In the genomic region with DNA sequence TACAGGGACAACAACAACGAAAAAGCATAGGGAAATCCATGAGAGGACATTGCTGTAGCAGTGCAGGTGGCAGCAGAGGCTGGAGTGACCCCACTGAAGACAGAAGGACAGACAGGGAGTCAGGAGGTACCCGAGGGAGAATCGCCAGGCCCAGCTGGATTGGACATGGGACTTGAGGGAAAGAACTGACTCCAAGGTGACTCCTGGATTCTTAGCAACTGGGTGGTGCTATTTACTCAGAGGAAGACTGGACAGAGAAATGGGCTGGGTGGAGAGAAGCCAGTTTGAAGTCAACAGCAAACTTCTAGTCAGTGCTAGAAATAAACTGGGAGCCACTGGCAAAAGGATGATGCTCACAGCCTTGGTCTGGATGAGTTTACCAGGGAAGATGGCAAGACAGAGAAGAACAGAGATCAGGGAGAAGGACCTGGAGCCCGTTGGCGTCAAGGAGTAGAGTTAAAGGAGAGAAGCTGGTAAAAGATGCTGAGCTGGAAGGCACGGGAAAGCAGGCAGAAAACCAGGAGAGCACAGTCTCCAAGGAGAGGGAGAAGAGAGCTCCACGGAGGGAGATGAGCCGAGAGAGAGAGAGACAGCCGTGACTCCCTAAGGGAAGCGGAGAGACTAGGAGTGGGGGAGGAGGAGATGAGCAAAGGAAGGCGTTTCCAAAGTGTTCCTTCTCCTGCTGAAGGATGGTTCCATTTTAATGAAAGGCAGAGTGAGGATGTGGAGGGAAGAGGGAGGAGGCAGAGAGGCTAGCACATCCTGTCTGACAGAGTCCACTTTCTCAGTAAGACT, we compare ENCODE assay signal across 26 cellular contexts.
DNase-seq lines count a peak whose midpoint lies in the region; ATAC-seq, FAIRE-seq and TF ChIP-seq lines count a peak whose summit lies in the region.
"Had no signal": no experiment of that assay in that cellular context is flagged by ENCODE, and none has a peak within 500 bp of the region (broad histone marks: within the 10 kb centered on the region; RNA-seq: fewer than 3 reads in every experiment).

No MANE protein-coding gene starts in this region.

- H3K4me1 ChIP-seq in heart right ventricle (peaks cover 4 to 66% (median 29%) of the 10 kb centered on the region in 9 donors), heart left ventricle (peaks cover 0 to 60% (median 37%) of the 10 kb centered on the region in 12 donors), endodermal cell (ENCODE audit: control insufficient read depth, insufficient read depth, low read length) (peaks cover 7% of the 10 kb centered on the region), muscle layer of colon (ENCODE audit: insufficient read depth, low read length) (peaks cover 57% of the 10 kb centered on the region), uterus (peaks cover 0 to 4% of the 10 kb centered on the region in 2 donors)

- no peaks in the 10 kb centered on the region for H3K27me3 ChIP-seq in heart right ventricle
- H3K27me3 ChIP-seq in heart left ventricle, result no peaks in the 10 kb centered on the region
- no peaks in the 10 kb centered on the region for H3K27me3 ChIP-seq in endodermal cell (ENCODE audit: control insufficient read depth, insufficient read depth, low read length, poor library complexity, severe bottlenecking)
- no peaks in the 10 kb centered on the region for H3K27me3 ChIP-seq in muscle layer of colon (ENCODE audit: control insufficient read depth in 1 of 2, insufficient read depth in 2 of 2, low read length in 2 of 2)
- H3K27me3 ChIP-seq in uterus, result no peaks in the 10 kb centered on the region
- H3K27me3 ChIP-seq: BE2C had no signal

- DNase-seq in heart right ventricle (no peak), heart left ventricle (no peak), endodermal cell (no peak), uterus (no peak), H54 (ENCODE audit: insufficient read length, low spot score) (no peak), DMS53 treated with DMSO at 0.1 percent for 48 hours (lab: John Stamatoyannopoulos, UW; ENCODE audit: unreplicated experiment) (no peak), NOMO-1 (lab: John Stamatoyannopoulos, UW; ENCODE audit: unreplicated experiment in 2 of 2) (no peak)
- DNase-seq: activated CD4-positive, alpha-beta T cell treated with anti-CD3 and anti-CD28 coated beads for 48 hours; activated naive CD4-positive, alpha-beta T cell; activated T-cell treated with anti-CD3 and anti-CD28 coated beads, Interleukin-2, amount 50 U/mL, for 48 hours; amniotic stem cell; BE2C; DMS79 treated with DMSO at 0.1 percent for 48 hours; NCI-H1694; NCI-H2171; NCI-H524; nephron progenitor cell; RPMI8226 had no signal

- TF ChIP-seq POLR2A in heart left ventricle (IDR thresholded peaks at IDR 0.05) (no peak), uterus (IDR thresholded peaks at IDR 0.05) (no peak), H54 (IDR thresholded peaks at IDR 0.05; ENCODE audit: low read depth, low read length) (no peak)

- H3K9ac ChIP-seq in endodermal cell (ENCODE audit: extremely low read depth, low read length, poor library complexity, severe bottlenecking) (no peak overlapping the region), muscle layer of colon (ENCODE audit: low read length) (no peak overlapping the region)
- H3K9ac ChIP-seq: parathyroid adenoma had no signal

- WGBS in heart right ventricle, 2 donors, result 83 to 86% methylated on average over 11 of the region's 11 CpGs
- WGBS in heart left ventricle, 4 donors, result 79 to 86% (median 82%) methylated on average over 11 of the region's 11 CpGs
- WGBS in endodermal cell (ENCODE audit: insufficient coverage in 1 of 2, insufficient read length in 1 of 2), 2 experiments, result 92 to 93% methylated on average over 9 to 11 of the region's 11 CpGs

- no peak overlapping the region for H3K4me3 ChIP-seq in heart right ventricle
- no peak overlapping the region for H3K4me3 ChIP-seq in heart left ventricle
- H3K4me3 ChIP-seq in endodermal cell (ENCODE audit: low read length), result no peak overlapping the region
- H3K4me3 ChIP-seq in muscle layer of colon (ENCODE audit: low read depth in 1 of 2, low read length in 2 of 2), result no peak overlapping the region
- H3K4me3 ChIP-seq in uterus, result no peak overlapping the region

- H3K9me3 Mint-ChIP-seq in endodermal cell, result no peaks in the 10 kb centered on the region
- H3K9me3 Mint-ChIP-seq: dendritic cell treated with granulocyte-macrophage colony-stimulating factor and Interleukin-4, amounts not matched to agents 40 ng/mL and 50 ng/mL, for 4 days; nephron progenitor cell; type B pancreatic cell had no signal

- no peaks in the 10 kb centered on the region for H3K27me3 Mint-ChIP-seq in endodermal cell (ENCODE audit: insufficient read depth)
- H3K27me3 Mint-ChIP-seq: type B pancreatic cell had no signal

- H3K9me3 ChIP-seq in heart right ventricle (no peaks in the 10 kb centered on the region), heart left ventricle (no peaks in the 10 kb centered on the region), endodermal cell (ENCODE audit: control insufficient read depth, low read length) (no peaks in the 10 kb centered on the region), muscle layer of colon (ENCODE audit: low read length) (no peaks in the 10 kb centered on the region), uterus (no peaks in the 10 kb centered on the region)
- H3K9me3 ChIP-seq: BE2C had no signal

- ATAC-seq in heart right ventricle, result no peak
- ATAC-seq in heart left ventricle, result no peak

- FAIRE-seq in H54 (lab: Jason Lieb, UNC), result no peak
- FAIRE-seq: A204.1, endometrium had no signal

- H3K36me3 Mint-ChIP-seq in endodermal cell (ENCODE audit: low read depth), result peaks cover 29% of the 10 kb centered on the region

- H3K27ac ChIP-seq in heart right ventricle (peak overlapping the region in 6 of 10 donors; percentile 19 to 94 (median 89)), heart left ventricle (peak overlapping the region in 6 of 12 donors; percentile 16 to 94 (median 90)), endodermal cell (ENCODE audit: low read depth, low read length) (no peak overlapping the region), muscle layer of colon (ENCODE audit: low read depth, low read length) (peak overlapping the region; percentile 17), uterus (peak overlapping the region; percentile 46 to 81)
- H3K27ac ChIP-seq: HL-60, parathyroid adenoma, VCaP had no signal

- no peak overlapping the region for H3K4me3 Mint-ChIP-seq in endodermal cell
- H3K4me3 Mint-ChIP-seq: dendritic cell treated with granulocyte-macrophage colony-stimulating factor and Interleukin-4, amounts not matched to agents 40 ng/mL and 50 ng/mL, for 4 days; nephron progenitor cell; type B pancreatic cell had no signal

- intact Hi-C loops in heart right ventricle (cut with DNase I) (no loop called here), heart left ventricle (cut with DNase I) (no loop called here), uterus (cut with DNase I; ENCODE audit: low total_unique reads) (no loop called here)

- peaks cover 0 to 38% (median 3%) of the 10 kb centered on the region in 9 donors for H3K36me3 ChIP-seq in heart right ventricle
- H3K36me3 ChIP-seq in heart left ventricle, result peaks cover 0 to 34% (median 16%) of the 10 kb centered on the region in 9 donors
- H3K36me3 ChIP-seq in endodermal cell (ENCODE audit: control insufficient read depth, insufficient read depth, low read length), result peaks cover 55% of the 10 kb centered on the region
- H3K36me3 ChIP-seq in muscle layer of colon (ENCODE audit: insufficient read depth, low read length), result peaks cover 18% of the 10 kb centered on the region
- H3K36me3 ChIP-seq in uterus, result no peaks in the 10 kb centered on the region

- TF ChIP-seq CTCF in heart right ventricle (IDR thresholded peaks at IDR 0.05), result peak in 1 of 9 donors; percentile 11
- TF ChIP-seq CTCF in heart left ventricle (IDR thresholded peaks at IDR 0.05), result no peak
- no peak for TF ChIP-seq CTCF in endodermal cell (conservative IDR thresholded peaks at IDR 0.05)
- no peak for TF ChIP-seq CTCF in uterus (IDR thresholded peaks at IDR 0.05)

- H3K4me1 Mint-ChIP-seq in endodermal cell, result peaks cover 18% of the 10 kb centered on the region

- H3K27ac Mint-ChIP-seq in endodermal cell, result peak overlapping the region; percentile 22
- H3K27ac Mint-ChIP-seq: dendritic cell treated with granulocyte-macrophage colony-stimulating factor and Interleukin-4, amounts not matched to agents 40 ng/mL and 50 ng/mL, for 4 days; type B pancreatic cell had no signal
